8 cellular contexts compared by ENCODE assay signal in the genomic region with DNA sequence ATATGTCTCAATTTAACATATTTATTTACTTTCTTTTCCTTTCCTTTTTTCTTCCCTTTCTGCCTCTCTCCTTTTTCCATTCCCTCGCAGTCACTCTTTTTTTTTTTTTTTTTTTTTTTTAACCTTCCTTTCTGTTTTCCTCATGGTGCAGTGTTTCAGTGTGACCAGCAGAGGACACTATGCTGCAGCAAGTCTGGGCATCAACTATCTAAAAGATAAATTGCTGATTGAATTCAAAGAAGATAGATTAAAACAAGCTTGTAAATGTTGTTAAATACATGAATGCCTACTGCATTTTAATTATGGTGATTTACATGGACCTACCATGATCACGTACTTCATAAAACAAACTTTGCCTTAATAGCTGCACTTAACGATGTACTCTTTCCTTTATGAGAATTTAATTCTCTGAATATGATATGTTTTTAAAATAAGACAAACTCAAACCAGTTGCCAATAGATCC.
A peak's percentile ranks its signal among the peaks of the same experiment; 100 is the strongest.
DNase-seq lines count a peak whose midpoint lies in the region; ATAC-seq, FAIRE-seq and TF ChIP-seq lines count a peak whose summit lies in the region.

No MANE protein-coding gene starts in this region.

- no peaks in the 10 kb centered on the region for H3K27me3 ChIP-seq in SU-DHL-6 (ENCODE audit: low read length)

- H3K27ac ChIP-seq in SU-DHL-6 (ENCODE audit: low read depth, low read length) (no peak overlapping the region), coronary artery (no peak overlapping the region)

- no peaks in the 10 kb centered on the region for H3K79me2 ChIP-seq in SU-DHL-6 (ENCODE audit: insufficient read depth, low read length)

- H3K36me3 ChIP-seq in SU-DHL-6 (ENCODE audit: low read length): no peaks in the 10 kb centered on the region

- H3K4me3 ChIP-seq in SU-DHL-6 (ENCODE audit: insufficient read depth, low read length, poor library complexity, severe bottlenecking): no peak overlapping the region
- no peak overlapping the region for H3K4me3 ChIP-seq in coronary artery

- no peaks in the 10 kb centered on the region for H3K9me2 ChIP-seq in SU-DHL-6 (replicated peaks; ENCODE audit: insufficient read depth, low read length)

- DNase-seq in activated naive CD4-positive, alpha-beta T cell treated with Interleukin-2 at 50 U/mL for 16 hours: peak; percentile 12
- no peak for DNase-seq in activated naive CD4-positive, alpha-beta T cell (lab: John Stamatoyannopoulos, UW)
- DNase-seq in Kasumi-1 (lab: John Stamatoyannopoulos, UW): peak; percentile 8
- DNase-seq in coronary artery (ENCODE audit: low spot score): no peak
- peak; percentile 68 for DNase-seq in medulla oblongata (ENCODE audit: extremely low spot score)
- peak; percentile 36 for DNase-seq in urothelium cell line (ENCODE audit: low spot score)

- H3K4me2 ChIP-seq in SU-DHL-6 (ENCODE audit: low read depth, low read length, poor library complexity, severe bottlenecking): no peak overlapping the region

- H3K9ac ChIP-seq in SU-DHL-6 (ENCODE audit: low read length): no peak overlapping the region

- no peak for FAIRE-seq in urothelium cell line (lab: Jason Lieb, UNC)

- ATAC-seq in HG03097 (IDR thresholded peaks at IDR 0.05; ENCODE audit: low FRiP score, unreplicated experiment): no peak

- H3F3A ChIP-seq in SU-DHL-6 (ENCODE audit: insufficient read depth): no peaks in the 10 kb centered on the region

- TF ChIP-seq CTCF in SU-DHL-6 (IDR thresholded peaks at IDR 0.05; ENCODE audit: insufficient read depth, low read length, poor library complexity, severe bottlenecking) (peak; percentile 100), coronary artery (IDR thresholded peaks at IDR 0.05) (peak; percentile 66)

- no peaks in the 10 kb centered on the region for H4K20me1 ChIP-seq in SU-DHL-6 (ENCODE audit: low read depth, low read length)

- no peak overlapping the region for H2AFZ ChIP-seq in SU-DHL-6 (ENCODE audit: low read depth, low read length, severe bottlenecking)

- no peaks in the 10 kb centered on the region for H3K9me3 ChIP-seq in SU-DHL-6 (ENCODE audit: insufficient read depth, low read length)

Comparison
In these comparisons a context has a peak if more than half of its experiments do, and no peak if none do; other contexts are left out.
1. DNase-seq: peak in activated naive CD4-positive, alpha-beta T cell treated with Interleukin-2 at 50 U/mL for 16 hours (single experiment), Kasumi-1 (2 of 2), medulla oblongata (single experiment) and urothelium cell line (single experiment); none in activated naive CD4-positive, alpha-beta T cell (0 of 4) and coronary artery (single experiment).